Comparison of ENCODE assay signal across 1 cellular context in the genomic region with DNA sequence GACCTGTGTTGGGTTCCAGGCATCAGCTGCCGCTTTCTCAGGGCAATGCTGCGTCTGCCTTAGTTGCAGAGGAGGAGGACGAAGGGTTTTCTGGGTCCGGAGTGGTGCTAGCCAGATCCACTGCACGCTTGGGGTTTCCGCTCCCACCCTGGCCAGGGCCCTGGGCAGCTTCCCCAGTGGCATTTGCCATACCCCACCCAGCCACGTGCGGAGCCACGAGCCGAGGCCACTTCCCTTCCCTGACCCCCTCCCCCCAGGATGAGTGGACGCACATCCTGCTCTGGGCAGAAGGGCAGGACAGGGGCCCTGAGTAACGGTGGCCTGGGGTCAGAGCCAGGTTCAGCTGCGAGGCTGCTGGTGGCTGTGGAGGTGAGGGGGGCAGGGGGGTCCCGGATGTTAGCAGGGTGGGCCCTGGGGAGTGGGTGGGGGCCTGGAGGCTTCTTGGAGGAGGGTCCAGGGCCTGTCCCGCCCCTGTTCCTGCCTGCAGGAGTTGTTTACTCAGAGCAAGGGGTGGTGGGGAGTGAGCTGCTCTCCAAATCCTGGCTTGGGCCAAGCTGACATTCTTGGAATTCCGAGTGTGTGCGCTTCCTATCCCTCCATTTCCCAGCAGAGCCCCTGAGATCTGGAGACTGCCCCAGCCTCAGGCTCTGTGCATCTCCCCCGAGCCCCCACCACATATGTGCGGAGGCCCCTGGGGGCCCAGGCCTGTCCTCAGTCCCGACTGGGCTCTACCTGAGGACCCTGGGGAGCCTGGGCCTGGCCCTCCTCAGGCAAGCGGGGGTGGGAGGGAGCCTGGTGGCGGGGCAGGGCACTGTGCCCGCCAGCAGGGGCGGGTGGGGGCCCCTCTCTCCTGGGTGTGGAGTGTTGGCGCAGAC.
TF ChIP-seq lines count a peak whose summit lies in the region.

No MANE protein-coding gene starts in this region.

TF ChIP-seq in H1, 55 proteins besides CTCF, POLR2A, EP300 and RAD21:
- TF ChIP-seq RFX5 (IDR thresholded peaks at IDR 0.05; ENCODE audit: borderline replicate concordance, low read depth, low read length) (no peak), CBX5 (IDR thresholded peaks at IDR 0.05; ENCODE audit: low read depth, low read length) (no peak), HDAC2 (IDR thresholded peaks at IDR 0.05; ENCODE audit: borderline replicate concordance in 1 of 2, low read depth in 2 of 2, low read length in 2 of 2) (no peak; a peak in 1 of 4 replicates), BACH1 (IDR thresholded peaks at IDR 0.05; ENCODE audit: low read length) (no peak), CHD2 (IDR thresholded peaks at IDR 0.05; ENCODE audit: low read length) (0 out of 2 replicates have a peak, but pooled peaks have one; percentile 6), GTF2F1 (IDR thresholded peaks at IDR 0.05; ENCODE audit: borderline replicate concordance, low read depth, low read length) (no peak), CEBPB (IDR thresholded peaks at IDR 0.05; ENCODE audit: low read depth, low read length) (no peak), SP1 (IDR thresholded peaks at IDR 0.05; ENCODE audit: low read depth, low read length) (peak; percentile 84; the same call in 1 of the 2 replicates), SUZ12 (IDR thresholded peaks at IDR 0.05; ENCODE audit: low read length) (no peak), HDAC6 (IDR thresholded peaks at IDR 0.05; ENCODE audit: low read depth, low read length) (no peak), SIX5 (IDR thresholded peaks at IDR 0.05; ENCODE audit: low read depth, low read length) (no peak), TAF1 (IDR thresholded peaks at IDR 0.05; ENCODE audit: low read depth, low read length) (peak; percentile 63), NANOG (IDR thresholded peaks at IDR 0.05; ENCODE audit: insufficient read depth, low read depth, low read length, poor library complexity, severe bottlenecking) (no peak), BCL11A (IDR thresholded peaks at IDR 0.05; ENCODE audit: low read depth in 2 of 2, low read length in 2 of 2) (no peak), JUN (IDR thresholded peaks at IDR 0.05; ENCODE audit: low read depth, low read length) (no peak), CTBP2 (IDR thresholded peaks at IDR 0.05; ENCODE audit: borderline replicate concordance, insufficient read depth, insufficient read length, low read length) (peak; percentile 90), YY1 (IDR thresholded peaks at IDR 0.05; ENCODE audit: low read depth, low read length) (peak; percentile 80), SAP30 (IDR thresholded peaks at IDR 0.05; ENCODE audit: insufficient read depth, insufficient replicate concordance, low read length) (no peak), BRCA1 (IDR thresholded peaks at IDR 0.05; ENCODE audit: low read depth, low read length) (no peak), TAF7 (optimal IDR thresholded peaks at IDR 0.05; ENCODE audit: borderline replicate concordance, low read depth, low read length) (no peak), EZH2 (IDR thresholded peaks at IDR 0.05; ENCODE audit: low read depth, low read length, severe bottlenecking) (no peak), ASH2L (IDR thresholded peaks at IDR 0.05; ENCODE audit: low read length) (peak; percentile 74), KDM1A (IDR thresholded peaks at IDR 0.05; ENCODE audit: borderline replicate concordance, low read length) (peak; percentile 13; the same call in 1 of the 2 replicates), PHF8 (conservative IDR thresholded peaks at IDR 0.05; ENCODE audit: low read depth, low read length) (no peak), SP2 (IDR thresholded peaks at IDR 0.05; ENCODE audit: low read length) (no peak), TBP (IDR thresholded peaks at IDR 0.05; ENCODE audit: low read depth, low read length) (no peak), JUND (IDR thresholded peaks at IDR 0.05; ENCODE audit: low read length) (no peak), GABPA (IDR thresholded peaks at IDR 0.05; ENCODE audit: borderline replicate concordance, insufficient read depth, low read length) (no peak), SIRT6 (IDR thresholded peaks at IDR 0.05; ENCODE audit: low read length) (no peak), RNF2 (IDR thresholded peaks at IDR 0.05; ENCODE audit: borderline replicate concordance, low read depth, low read length, missing control alignments, poor library complexity, severe bottlenecking) (no peak), RBBP5 (IDR thresholded peaks at IDR 0.05; ENCODE audit: borderline replicate concordance, low read depth, low read length) (peak; percentile 59; the same call in 1 of the 2 replicates), RXRA (IDR thresholded peaks at IDR 0.05; ENCODE audit: insufficient read depth, low read depth, low read length) (no peak), KDM4A (IDR thresholded peaks at IDR 0.05; ENCODE audit: low read depth, low read length, severe bottlenecking) (peak; percentile 52), CREB1 (IDR thresholded peaks at IDR 0.05) (peak; percentile 28; the same call in 1 of the 2 replicates), POLR2AphosphoS5 (IDR thresholded peaks at IDR 0.05; ENCODE audit: low read depth, low read length) (0 out of 2 replicates have a peak, but pooled peaks have one; percentile 53), SIN3A (conservative IDR thresholded peaks at IDR 0.05 in 1 of 2, IDR thresholded peaks at IDR 0.05 in 1 of 2; ENCODE audit: low read depth in 1 of 2, low read length in 2 of 2) (peak; percentile 93 to 95; a peak in 3 of 4 replicates), TEAD4 (IDR thresholded peaks at IDR 0.05; ENCODE audit: low read depth, low read length) (peak; percentile 100), FOSL1 (IDR thresholded peaks at IDR 0.05; ENCODE audit: insufficient read depth, low read depth, low read length) (no peak), SRF (IDR thresholded peaks at IDR 0.05; ENCODE audit: low read depth, low read length) (no peak), TCF12 (IDR thresholded peaks at IDR 0.05; ENCODE audit: low read depth, low read length) (0 out of 2 replicates have a peak, but pooled peaks have one; percentile 26), MAFK (IDR thresholded peaks at IDR 0.05; ENCODE audit: low read depth, low read length) (no peak), CBX8 (IDR thresholded peaks at IDR 0.05; ENCODE audit: borderline replicate concordance, low read depth, low read length) (no peak), EGR1 (IDR thresholded peaks at IDR 0.05; ENCODE audit: borderline replicate concordance, low read depth, low read length) (no peak), CHD1 (IDR thresholded peaks at IDR 0.05; ENCODE audit: low read depth, low read length) (no peak), POU5F1 (IDR thresholded peaks at IDR 0.05; ENCODE audit: low read depth, low read length) (no peak), KDM5A (IDR thresholded peaks at IDR 0.05; ENCODE audit: low read length) (no peak), ZNF274 (IDR thresholded peaks at IDR 0.05; ENCODE audit: borderline replicate concordance, extremely low read depth, low read length) (no peak), NRF1 (IDR thresholded peaks at IDR 0.05; ENCODE audit: low read depth, low read length) (no peak), SP4 (IDR thresholded peaks at IDR 0.05; ENCODE audit: low read length) (no peak)
- TF ChIP-seq, protein P1, sequence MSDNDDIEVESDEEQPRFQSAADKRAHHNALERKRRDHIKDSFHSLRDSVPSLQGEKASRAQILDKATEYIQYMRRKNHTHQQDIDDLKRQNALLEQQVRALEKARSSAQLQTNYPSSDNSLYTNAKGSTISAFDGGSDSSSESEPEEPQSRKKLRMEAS (IDR thresholded peaks at IDR 0.05), result peak; percentile 77
- TF ChIP-seq, protein P2, sequence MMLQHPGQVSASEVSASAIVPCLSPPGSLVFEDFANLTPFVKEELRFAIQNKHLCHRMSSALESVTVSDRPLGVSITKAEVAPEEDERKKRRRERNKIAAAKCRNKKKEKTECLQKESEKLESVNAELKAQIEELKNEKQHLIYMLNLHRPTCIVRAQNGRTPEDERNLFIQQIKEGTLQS (IDR thresholded peaks at IDR 0.05; ENCODE audit: insufficient read depth, low read depth, low read length), result no peak
- TF ChIP-seq, protein P3, sequence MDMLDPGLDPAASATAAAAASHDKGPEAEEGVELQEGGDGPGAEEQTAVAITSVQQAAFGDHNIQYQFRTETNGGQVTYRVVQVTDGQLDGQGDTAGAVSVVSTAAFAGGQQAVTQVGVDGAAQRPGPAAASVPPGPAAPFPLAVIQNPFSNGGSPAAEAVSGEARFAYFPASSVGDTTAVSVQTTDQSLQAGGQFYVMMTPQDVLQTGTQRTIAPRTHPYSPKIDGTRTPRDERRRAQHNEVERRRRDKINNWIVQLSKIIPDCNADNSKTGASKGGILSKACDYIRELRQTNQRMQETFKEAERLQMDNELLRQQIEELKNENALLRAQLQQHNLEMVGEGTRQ (IDR thresholded peaks at IDR 0.05; ENCODE audit: low read length), result no peak
- TF ChIP-seq, protein P4, sequence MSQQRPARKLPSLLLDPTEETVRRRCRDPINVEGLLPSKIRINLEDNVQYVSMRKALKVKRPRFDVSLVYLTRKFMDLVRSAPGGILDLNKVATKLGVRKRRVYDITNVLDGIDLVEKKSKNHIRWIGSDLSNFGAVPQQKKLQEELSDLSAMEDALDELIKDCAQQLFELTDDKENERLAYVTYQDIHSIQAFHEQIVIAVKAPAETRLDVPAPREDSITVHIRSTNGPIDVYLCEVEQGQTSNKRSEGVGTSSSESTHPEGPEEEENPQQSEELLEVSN (IDR thresholded peaks at IDR 0.05), result no peak
- TF ChIP-seq, protein P5, sequence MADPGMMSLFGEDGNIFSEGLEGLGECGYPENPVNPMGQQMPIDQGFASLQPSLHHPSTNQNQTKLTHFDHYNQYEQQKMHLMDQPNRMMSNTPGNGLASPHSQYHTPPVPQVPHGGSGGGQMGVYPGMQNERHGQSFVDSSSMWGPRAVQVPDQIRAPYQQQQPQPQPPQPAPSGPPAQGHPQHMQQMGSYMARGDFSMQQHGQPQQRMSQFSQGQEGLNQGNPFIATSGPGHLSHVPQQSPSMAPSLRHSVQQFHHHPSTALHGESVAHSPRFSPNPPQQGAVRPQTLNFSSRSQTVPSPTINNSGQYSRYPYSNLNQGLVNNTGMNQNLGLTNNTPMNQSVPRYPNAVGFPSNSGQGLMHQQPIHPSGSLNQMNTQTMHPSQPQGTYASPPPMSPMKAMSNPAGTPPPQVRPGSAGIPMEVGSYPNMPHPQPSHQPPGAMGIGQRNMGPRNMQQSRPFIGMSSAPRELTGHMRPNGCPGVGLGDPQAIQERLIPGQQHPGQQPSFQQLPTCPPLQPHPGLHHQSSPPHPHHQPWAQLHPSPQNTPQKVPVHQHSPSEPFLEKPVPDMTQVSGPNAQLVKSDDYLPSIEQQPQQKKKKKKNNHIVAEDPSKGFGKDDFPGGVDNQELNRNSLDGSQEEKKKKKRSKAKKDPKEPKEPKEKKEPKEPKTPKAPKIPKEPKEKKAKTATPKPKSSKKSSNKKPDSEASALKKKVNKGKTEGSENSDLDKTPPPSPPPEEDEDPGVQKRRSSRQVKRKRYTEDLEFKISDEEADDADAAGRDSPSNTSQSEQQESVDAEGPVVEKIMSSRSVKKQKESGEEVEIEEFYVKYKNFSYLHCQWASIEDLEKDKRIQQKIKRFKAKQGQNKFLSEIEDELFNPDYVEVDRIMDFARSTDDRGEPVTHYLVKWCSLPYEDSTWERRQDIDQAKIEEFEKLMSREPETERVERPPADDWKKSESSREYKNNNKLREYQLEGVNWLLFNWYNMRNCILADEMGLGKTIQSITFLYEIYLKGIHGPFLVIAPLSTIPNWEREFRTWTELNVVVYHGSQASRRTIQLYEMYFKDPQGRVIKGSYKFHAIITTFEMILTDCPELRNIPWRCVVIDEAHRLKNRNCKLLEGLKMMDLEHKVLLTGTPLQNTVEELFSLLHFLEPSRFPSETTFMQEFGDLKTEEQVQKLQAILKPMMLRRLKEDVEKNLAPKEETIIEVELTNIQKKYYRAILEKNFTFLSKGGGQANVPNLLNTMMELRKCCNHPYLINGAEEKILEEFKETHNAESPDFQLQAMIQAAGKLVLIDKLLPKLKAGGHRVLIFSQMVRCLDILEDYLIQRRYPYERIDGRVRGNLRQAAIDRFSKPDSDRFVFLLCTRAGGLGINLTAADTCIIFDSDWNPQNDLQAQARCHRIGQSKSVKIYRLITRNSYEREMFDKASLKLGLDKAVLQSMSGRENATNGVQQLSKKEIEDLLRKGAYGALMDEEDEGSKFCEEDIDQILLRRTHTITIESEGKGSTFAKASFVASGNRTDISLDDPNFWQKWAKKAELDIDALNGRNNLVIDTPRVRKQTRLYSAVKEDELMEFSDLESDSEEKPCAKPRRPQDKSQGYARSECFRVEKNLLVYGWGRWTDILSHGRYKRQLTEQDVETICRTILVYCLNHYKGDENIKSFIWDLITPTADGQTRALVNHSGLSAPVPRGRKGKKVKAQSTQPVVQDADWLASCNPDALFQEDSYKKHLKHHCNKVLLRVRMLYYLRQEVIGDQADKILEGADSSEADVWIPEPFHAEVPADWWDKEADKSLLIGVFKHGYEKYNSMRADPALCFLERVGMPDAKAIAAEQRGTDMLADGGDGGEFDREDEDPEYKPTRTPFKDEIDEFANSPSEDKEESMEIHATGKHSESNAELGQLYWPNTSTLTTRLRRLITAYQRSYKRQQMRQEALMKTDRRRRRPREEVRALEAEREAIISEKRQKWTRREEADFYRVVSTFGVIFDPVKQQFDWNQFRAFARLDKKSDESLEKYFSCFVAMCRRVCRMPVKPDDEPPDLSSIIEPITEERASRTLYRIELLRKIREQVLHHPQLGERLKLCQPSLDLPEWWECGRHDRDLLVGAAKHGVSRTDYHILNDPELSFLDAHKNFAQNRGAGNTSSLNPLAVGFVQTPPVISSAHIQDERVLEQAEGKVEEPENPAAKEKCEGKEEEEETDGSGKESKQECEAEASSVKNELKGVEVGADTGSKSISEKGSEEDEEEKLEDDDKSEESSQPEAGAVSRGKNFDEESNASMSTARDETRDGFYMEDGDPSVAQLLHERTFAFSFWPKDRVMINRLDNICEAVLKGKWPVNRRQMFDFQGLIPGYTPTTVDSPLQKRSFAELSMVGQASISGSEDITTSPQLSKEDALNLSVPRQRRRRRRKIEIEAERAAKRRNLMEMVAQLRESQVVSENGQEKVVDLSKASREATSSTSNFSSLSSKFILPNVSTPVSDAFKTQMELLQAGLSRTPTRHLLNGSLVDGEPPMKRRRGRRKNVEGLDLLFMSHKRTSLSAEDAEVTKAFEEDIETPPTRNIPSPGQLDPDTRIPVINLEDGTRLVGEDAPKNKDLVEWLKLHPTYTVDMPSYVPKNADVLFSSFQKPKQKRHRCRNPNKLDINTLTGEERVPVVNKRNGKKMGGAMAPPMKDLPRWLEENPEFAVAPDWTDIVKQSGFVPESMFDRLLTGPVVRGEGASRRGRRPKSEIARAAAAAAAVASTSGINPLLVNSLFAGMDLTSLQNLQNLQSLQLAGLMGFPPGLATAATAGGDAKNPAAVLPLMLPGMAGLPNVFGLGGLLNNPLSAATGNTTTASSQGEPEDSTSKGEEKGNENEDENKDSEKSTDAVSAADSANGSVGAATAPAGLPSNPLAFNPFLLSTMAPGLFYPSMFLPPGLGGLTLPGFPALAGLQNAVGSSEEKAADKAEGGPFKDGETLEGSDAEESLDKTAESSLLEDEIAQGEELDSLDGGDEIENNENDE (IDR thresholded peaks at IDR 0.05; ENCODE audit: insufficient replicate concordance, low read length), result no peak
- TF ChIP-seq, protein P6, sequence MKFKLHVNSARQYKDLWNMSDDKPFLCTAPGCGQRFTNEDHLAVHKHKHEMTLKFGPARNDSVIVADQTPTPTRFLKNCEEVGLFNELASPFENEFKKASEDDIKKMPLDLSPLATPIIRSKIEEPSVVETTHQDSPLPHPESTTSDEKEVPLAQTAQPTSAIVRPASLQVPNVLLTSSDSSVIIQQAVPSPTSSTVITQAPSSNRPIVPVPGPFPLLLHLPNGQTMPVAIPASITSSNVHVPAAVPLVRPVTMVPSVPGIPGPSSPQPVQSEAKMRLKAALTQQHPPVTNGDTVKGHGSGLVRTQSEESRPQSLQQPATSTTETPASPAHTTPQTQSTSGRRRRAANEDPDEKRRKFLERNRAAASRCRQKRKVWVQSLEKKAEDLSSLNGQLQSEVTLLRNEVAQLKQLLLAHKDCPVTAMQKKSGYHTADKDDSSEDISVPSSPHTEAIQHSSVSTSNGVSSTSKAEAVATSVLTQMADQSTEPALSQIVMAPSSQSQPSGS (IDR thresholded peaks at IDR 0.05; ENCODE audit: low read length), result no peak
TF ChIP-seq in H1: peak in this region for 15.
